ENCODE assay signal across 33 cellular contexts in the genomic region with DNA sequence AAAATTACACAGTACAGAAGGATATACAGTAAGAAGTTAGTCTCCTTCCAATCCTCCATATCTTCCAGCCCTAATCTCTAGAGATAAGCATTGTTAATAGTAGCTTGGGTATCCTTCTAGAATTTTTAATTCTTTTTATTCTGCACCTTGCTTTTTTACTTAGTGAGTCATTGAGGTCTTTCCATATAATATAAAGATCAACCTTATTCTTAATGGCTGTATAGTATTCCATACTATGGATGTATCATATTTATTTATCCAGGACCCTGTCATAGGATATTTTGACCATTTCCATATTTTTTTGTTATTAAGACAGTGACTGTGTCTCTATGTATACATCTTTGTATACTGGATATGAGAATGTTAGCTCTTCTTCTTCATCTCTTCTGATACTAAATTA. TPM values are rescaled to one million over a fixed set of nuclear protein-coding genes. Genes with fewer than 3 reads are reported as not detected.
"Had no signal": no experiment of that assay in that cellular context is flagged by ENCODE, and none has a peak within 500 bp of the region (broad histone marks: within the 10 kb centered on the region; RNA-seq: fewer than 3 reads in every experiment).

No MANE protein-coding gene starts in this region.

- H3K9me3 ChIP-seq: stomach, suprapubic skin, testis, thoracic aorta, thyroid gland, transverse colon, upper lobe of left lung, upper lobe of right lung, uterus, vagina had no signal

- H3K36me3 ChIP-seq: thoracic aorta, thyroid gland, transverse colon, upper lobe of right lung, uterus, vagina had no signal

- H3K27ac ChIP-seq: stomach, suprapubic skin, testis, thoracic aorta, thyroid gland, tibial artery, tibial nerve, transverse colon, upper lobe of left lung, upper lobe of right lung, uterus, vagina had no signal

- DNase-seq: stimulated activated CD4-positive, alpha-beta T cell treated with anti-CD3 and anti-CD28 coated beads, Interleukin-2, amount 100 ng/mL, for 48 hours; stimulated activated CD4-positive, alpha-beta T cell treated with anti-CD3 and anti-CD28 coated beads, Interleukin-4, amount 100 ng/mL, for 1 hour; stimulated activated CD4-positive, alpha-beta T cell treated with anti-CD3 and anti-CD28 coated beads, Interleukin-4, amount 100 ng/mL, for 24 hours; stimulated activated CD4-positive, alpha-beta T cell treated with anti-CD3 and anti-CD28 coated beads, Interleukin-4, amount 100 ng/mL, for 4 hours; stimulated activated CD8-positive, alpha-beta memory T cell treated with anti-CD3 and anti-CD28 coated beads, Interleukin-4, amount 100 ng/mL, for 48 hours; stimulated activated naive CD4-positive, alpha-beta T cell; stimulated activated naive CD4-positive, alpha-beta T cell treated with Interleukin-2 at 50 U/mL for 16 hours; stimulated activated naive CD8-positive, alpha-beta T cell treated with anti-CD3 and anti-CD28 coated beads, Interleukin-15, amount 100 ng/mL, for 72 hours; stimulated activated naive CD8-positive, alpha-beta T cell treated with anti-CD3 and anti-CD28 coated beads, Interleukin-15, Interleukin-2, amounts not matched to agents 100 U/mL and 50 U/mL, for 24 hours; stomach; substantia nigra; testis; thyroid gland; tibial artery; transverse colon; trophoblast cell; upper lobe of left lung; upper lobe of right lung; uterus had no signal

- H3K27me3 Mint-ChIP-seq: stimulated activated memory B cell treated with anti-CD40 and anti-IgM and Interleukin-4, amounts not matched to agents 10 μg/mL and 1 μg/mL and 100 μg/mL, for 72 hours; stimulated activated naive CD8-positive, alpha-beta T cell treated with anti-CD3 and anti-CD28 coated beads, Interleukin-15, amount 100 ng/mL, for 72 hours; stimulated activated naive CD8-positive, alpha-beta T cell treated with anti-CD3 and anti-CD28 coated beads, Interleukin-15, Interleukin-2, amounts not matched to agents 100 ng/mL and 50 ng/mL, for 24 hours had no signal

- ATAC-seq: stimulated activated effector memory CD8-positive, alpha-beta T cell treated with anti-CD3 and anti-CD28 coated beads, Interleukin-12 subunit alpha, Interleukin-12 subunit beta, amount 100 ng/mL, for 72 hours; stimulated activated memory B cell treated with anti-CD40 and anti-IgM and Interleukin-4, amounts not matched to agents 10 μg/mL and 1 μg/mL and 100 μg/mL, for 72 hours; stimulated activated naive CD8-positive, alpha-beta T cell treated with anti-CD3 and anti-CD28 coated beads, Interleukin-15, amount 100 ng/mL, for 72 hours; stimulated activated naive CD8-positive, alpha-beta T cell treated with anti-CD3 and anti-CD28 coated beads, Interleukin-15, Interleukin-2, amounts not matched to agents 100 U/mL and 50 U/mL, for 24 hours; upper lobe of right lung had no signal

- FAIRE-seq: urothelium cell line had no signal

- H3K4me1 ChIP-seq: stomach, suprapubic skin, testis, thyroid gland, tibial artery, tibial nerve, transverse colon, upper lobe of left lung, upper lobe of right lung, uterus, vagina had no signal

- H3K9me3 Mint-ChIP-seq: stimulated activated effector memory CD8-positive, alpha-beta T cell treated with anti-CD3 and anti-CD28 coated beads, Interleukin-12 subunit alpha, Interleukin-12 subunit beta, amount 100 ng/mL, for 72 hours; stimulated activated memory B cell treated with anti-CD40 and anti-IgM and Interleukin-4, amounts not matched to agents 10 μg/mL and 1 μg/mL and 100 μg/mL, for 72 hours; stimulated activated naive CD8-positive, alpha-beta T cell treated with anti-CD3 and anti-CD28 coated beads, Interleukin-15, amount 100 ng/mL, for 72 hours; stimulated activated naive CD8-positive, alpha-beta T cell treated with anti-CD3 and anti-CD28 coated beads, Interleukin-15, Interleukin-2, amounts not matched to agents 100 ng/mL and 50 ng/mL, for 24 hours; type B pancreatic cell had no signal

- H3K36me3 Mint-ChIP-seq: stimulated activated effector memory CD8-positive, alpha-beta T cell treated with anti-CD3 and anti-CD28 coated beads, Interleukin-12 subunit alpha, Interleukin-12 subunit beta, amount 100 ng/mL, for 72 hours had no signal

- H3K27ac Mint-ChIP-seq: stimulated activated effector memory CD8-positive, alpha-beta T cell treated with anti-CD3 and anti-CD28 coated beads, Interleukin-12 subunit alpha, Interleukin-12 subunit beta, amount 100 ng/mL, for 72 hours; stimulated activated memory B cell treated with anti-CD40 and anti-IgM and Interleukin-4, amounts not matched to agents 10 μg/mL and 1 μg/mL and 100 μg/mL, for 72 hours; stimulated activated naive CD8-positive, alpha-beta T cell treated with anti-CD3 and anti-CD28 coated beads, Interleukin-15, amount 100 ng/mL, for 72 hours; stimulated activated naive CD8-positive, alpha-beta T cell treated with anti-CD3 and anti-CD28 coated beads, Interleukin-15, Interleukin-2, amounts not matched to agents 100 ng/mL and 50 ng/mL, for 24 hours; type B pancreatic cell had no signal

- H3K4me3 ChIP-seq: stomach, suprapubic skin, testis, thoracic aorta, thyroid gland, tibial artery, tibial nerve, transverse colon, upper lobe of left lung, upper lobe of right lung, uterus, vagina had no signal

- H3K27me3 ChIP-seq: stomach, suprapubic skin, testis, thyroid gland, tibial artery, tibial nerve, transverse colon, upper lobe of left lung, upper lobe of right lung, uterus, vagina had no signal

- H3K4me3 Mint-ChIP-seq: stimulated activated effector memory CD8-positive, alpha-beta T cell treated with anti-CD3 and anti-CD28 coated beads, Interleukin-12 subunit alpha, Interleukin-12 subunit beta, amount 100 ng/mL, for 72 hours; stimulated activated memory B cell treated with anti-CD40 and anti-IgM and Interleukin-4, amounts not matched to agents 10 μg/mL and 1 μg/mL and 100 μg/mL, for 72 hours; stimulated activated naive CD8-positive, alpha-beta T cell treated with anti-CD3 and anti-CD28 coated beads, Interleukin-15, amount 100 ng/mL, for 72 hours; stimulated activated naive CD8-positive, alpha-beta T cell treated with anti-CD3 and anti-CD28 coated beads, Interleukin-15, Interleukin-2, amounts not matched to agents 100 ng/mL and 50 ng/mL, for 24 hours; type B pancreatic cell had no signal

RNA-seq across cellular contexts. Expression of a gene that starts 50.9 kb away (rescaled TPM):
- total RNA-seq: stomach, subcutaneous adipose tissue, suprapubic skin, temporal lobe, testis, thoracic aorta, thyroid gland, tibial nerve, transverse colon, upper lobe of left lung, upper lobe of right lung, ureter, urinary bladder, uterus, vagina had no signal
- polyA plus RNA-seq: stomach, thymus, urinary bladder had no signal
